6 cellular contexts compared by ENCODE assay signal in genomic region chr19:663682-664117, GRCh38. TPM values are rescaled to one million over a fixed set of nuclear protein-coding genes. Genes with fewer than 3 reads are reported as not detected.
A peak's percentile ranks its signal among the peaks of the same experiment; 100 is the strongest.
DNase-seq lines count a peak whose midpoint lies in the region; ATAC-seq and TF ChIP-seq lines count a peak whose summit lies in the region.

No MANE protein-coding gene starts in this region.

- H4K20me1 ChIP-seq in BLaER1, result peaks cover 43% of the 10 kb centered on the region

- WGBS in liver, result 24% methylated on average over 18 of the region's 18 CpGs

- H3K4me2 ChIP-seq in BLaER1, result peak overlapping the region; percentile 98

- peak overlapping the region; percentile 85 for H3K27ac ChIP-seq in BLaER1
- peak overlapping the region; percentile 94 to 95 for H3K27ac ChIP-seq in liver (ENCODE audit: low read depth in 1 of 2, low read length in 2 of 2)

- no peak for TF ChIP-seq CTCF in liver (IDR thresholded peaks at IDR 0.05; ENCODE audit: low read depth, low read length, missing input control)

- H3K9ac ChIP-seq in BLaER1, result peak overlapping the region; percentile 76
- H3K9ac ChIP-seq in liver (ENCODE audit: low read depth in 1 of 2, low read length in 2 of 2), result peak overlapping the region; percentile 21 to 69

- peaks cover 13% of the 10 kb centered on the region for H3K9me3 ChIP-seq in BLaER1
- no peaks in the 10 kb centered on the region for H3K9me3 ChIP-seq in liver (ENCODE audit: control insufficient read depth in 4 of 4, low read length in 3 of 4)

- DNase-seq in activated CD4-positive, alpha-beta T cell treated with anti-CD3 and anti-CD28 coated beads, Interleukin-2, amount 50 U/mL, for 48 hours, result peak; percentile 23 to 32
- DNase-seq in NCI-H748 (lab: John Stamatoyannopoulos, UW; ENCODE audit: unreplicated experiment) (no peak), retina (no peak)

- peaks cover 59% of the 10 kb centered on the region for H3K4me1 ChIP-seq in BLaER1
- H3K4me1 ChIP-seq in liver (ENCODE audit: control insufficient read depth in 4 of 4, insufficient read depth in 4 of 4, low read length in 3 of 4), result peaks cover 12 to 50% (median 34%) of the 10 kb centered on the region in 4 donors

- TF ChIP-seq RAD21 in liver (IDR thresholded peaks at IDR 0.05), result no peak

- H3K4me3 ChIP-seq in BLaER1 (peak overlapping the region; percentile 100), liver (ENCODE audit: low read depth in 1 of 3, low read length in 3 of 3) (peak overlapping the region; percentile 49 to 78 (median 60))

- no peak for ATAC-seq in GM21786 (IDR thresholded peaks at IDR 0.05; ENCODE audit: unreplicated experiment)

- no peaks in the 10 kb centered on the region for H3K27me3 ChIP-seq in BLaER1
- no peaks in the 10 kb centered on the region for H3K27me3 ChIP-seq in liver (ENCODE audit: control insufficient read depth in 4 of 4, insufficient read depth in 4 of 4, low read length in 3 of 4)

- H3K36me3 ChIP-seq in BLaER1 (peaks cover 16% of the 10 kb centered on the region), liver (ENCODE audit: control insufficient read depth in 4 of 4, insufficient read depth in 3 of 4, low read depth in 1 of 4, low read length in 3 of 4) (no peaks in the 10 kb centered on the region)

TF ChIP-seq in liver, 16 proteins besides CTCF, POLR2A, EP300 and RAD21:
- TF ChIP-seq HNF4G (IDR thresholded peaks at IDR 0.05), result no peak
- no peak for TF ChIP-seq SP1 (IDR thresholded peaks at IDR 0.05)
- no peak for TF ChIP-seq REST (IDR thresholded peaks at IDR 0.05)
- no peak for TF ChIP-seq FOXA1 (IDR thresholded peaks at IDR 0.05)
- peak; percentile 36 to 44 for TF ChIP-seq HNF4A (conservative IDR thresholded peaks at IDR 0.05)
- peak; percentile 42 for TF ChIP-seq NR2F2 (IDR thresholded peaks at IDR 0.05)
- peak; percentile 31 to 51 for TF ChIP-seq RXRA (IDR thresholded peaks at IDR 0.05)
- no peak for TF ChIP-seq TAF1 (conservative IDR thresholded peaks at IDR 0.05)

RNA-seq across cellular contexts. Expression of gene RNF126, which starts 0.7 kb away (rescaled TPM):
- 10 to 100 TPM; 16.7 to 29.1 TPM for total RNA-seq in liver
- 10 to 100 TPM; 19.1 to 32.7 TPM for polyA plus RNA-seq in liver

RNA-seq across cellular contexts. Expression of gene FSTL3, which starts 12.5 kb away (rescaled TPM):
- total RNA-seq in liver, result 1 to 10 TPM; 5.7 to 8.4 TPM
- polyA plus RNA-seq in liver, result 1 to 10 TPM; 2.2 to 6.3 TPM

RNA-seq across cellular contexts. Expression of gene FGF22, which starts 24.0 kb away (rescaled TPM):
- total RNA-seq in liver, result under 1 TPM in 1 of 2 donors, not detected in 1; 0.08 TPM
- not detected for polyA plus RNA-seq in liver

RNA-seq across cellular contexts. Expression of gene POLRMT, which starts 30.4 kb away (rescaled TPM):
- total RNA-seq in liver, result 10 to 100 TPM; 16.0 to 33.0 TPM
- polyA plus RNA-seq in liver, result 10 to 100 TPM; 37.2 to 41.4 TPM

RNA-seq across cellular contexts. Expression of gene PRSS57, which starts 31.6 kb away (rescaled TPM):
- total RNA-seq in liver, result 10 to 100 TPM in 1 of 2 donors, not detected in 1; 12.1 TPM
- under 1 TPM in 1 of 2 donors, not detected in 1; 0.10 TPM for polyA plus RNA-seq in liver

Comparison
In these comparisons a context has a peak if more than half of its experiments do, and no peak if none do; other contexts are left out.
1. DNase-seq: peak in activated CD4-positive, alpha-beta T cell treated with anti-CD3 and anti-CD28 coated beads, Interleukin-2, amount 50 U/mL, for 48 hours (2 of 2); none in NCI-H748 (single experiment) and retina (single experiment).